ENCODE assay signal across 7 cellular contexts in the genomic region with DNA sequence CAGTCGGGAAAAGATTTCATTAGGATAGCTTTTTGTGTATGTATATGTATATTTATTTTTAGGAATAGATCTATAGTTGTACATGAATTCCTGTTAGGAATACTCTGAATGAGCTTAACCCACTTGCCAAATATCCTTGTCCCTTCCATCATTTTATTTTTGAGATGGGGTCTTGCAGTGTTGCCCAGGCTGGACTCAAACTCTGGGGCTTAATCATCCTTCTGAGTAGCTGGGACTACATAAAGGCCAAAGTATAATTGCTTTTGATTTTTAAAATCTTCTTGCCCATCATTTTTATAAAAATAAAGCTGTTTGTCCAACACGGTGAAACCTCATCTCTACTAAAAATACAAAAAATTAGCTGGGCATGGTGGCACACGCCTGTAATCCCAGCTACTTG.
"Had no signal": no experiment of that assay in that cellular context is flagged by ENCODE, and none has a peak within 500 bp of the region (broad histone marks: within the 10 kb centered on the region; RNA-seq: fewer than 3 reads in every experiment).

No MANE protein-coding gene starts in this region.

- FAIRE-seq: HTR-8/SVneo had no signal

- DNase-seq: GM23248, GOT3, H7, KG1 had no signal

- ATAC-seq: HCT116 had no signal

- H2AFZ ChIP-seq: GM23248 had no signal

- H3K9ac ChIP-seq: GM23248 had no signal

- H3K4me3 ChIP-seq: GM23248, HAP-1 had no signal

- H3K9me3 ChIP-seq: HAP-1 had no signal

- H3K4me1 ChIP-seq: HAP-1 had no signal

- H3K27ac ChIP-seq: GM23248 had no signal
